Comparison of ENCODE assay signal across 22 cellular contexts in genomic region chr9:118674942-118675341, GRCh38.
DNase-seq lines count a peak whose midpoint lies in the region; ATAC-seq lines count a peak whose summit lies in the region.
"Had no signal": no experiment of that assay in that cellular context is flagged by ENCODE, and none has a peak within 500 bp of the region (broad histone marks: within the 10 kb centered on the region; RNA-seq: fewer than 3 reads in every experiment).

No MANE protein-coding gene starts in this region.

- no peaks in the 10 kb centered on the region for H3K4me1 Mint-ChIP-seq in stimulated activated effector memory CD8-positive, alpha-beta T cell treated with anti-CD3 and anti-CD28 coated beads, Interleukin-12 subunit alpha, Interleukin-12 subunit beta, amount 100 ng/mL, for 72 hours
- H3K4me1 Mint-ChIP-seq: CD4-positive, alpha-beta memory T cell; T-cell had no signal

- no peak overlapping the region for H3K4me3 Mint-ChIP-seq in stimulated activated effector memory CD8-positive, alpha-beta T cell treated with anti-CD3 and anti-CD28 coated beads, Interleukin-12 subunit alpha, Interleukin-12 subunit beta, amount 100 ng/mL, for 72 hours
- H3K4me3 Mint-ChIP-seq: CD4-positive, alpha-beta memory T cell; HFFc6; T-cell; T-helper 2 cell treated with Interferon-gamma antibody and Interleukin-4, amounts not matched to agents 5 μg/mL and 100 μg/mL, for 36 hours had no signal

- peaks cover 6% of the 10 kb centered on the region for H3K9me3 Mint-ChIP-seq in stimulated activated effector memory CD8-positive, alpha-beta T cell treated with anti-CD3 and anti-CD28 coated beads, Interleukin-12 subunit alpha, Interleukin-12 subunit beta, amount 100 ng/mL, for 72 hours
- H3K9me3 Mint-ChIP-seq: T-helper 2 cell treated with Interferon-gamma antibody and Interleukin-4, amounts not matched to agents 5 μg/mL and 100 μg/mL, for 36 hours had no signal

- DNase-seq in DMS53 (lab: John Stamatoyannopoulos, UW): peak; percentile 38
- DNase-seq in DMS53 treated with DMSO at 0.1 percent for 48 hours (lab: John Stamatoyannopoulos, UW; ENCODE audit: unreplicated experiment): no peak
- peak; percentile 71 for DNase-seq in DMS153 (lab: John Stamatoyannopoulos, UW)
- DNase-seq in NCI-H2029 (lab: John Stamatoyannopoulos, UW): peak; percentile 56
- peak; percentile 69 for DNase-seq in NCI-H345 (lab: John Stamatoyannopoulos, UW)
- DNase-seq in stimulated activated effector memory CD8-positive, alpha-beta T cell treated with anti-CD3 and anti-CD28 coated beads, Interleukin-12 subunit alpha, Interleukin-12 subunit beta, amount 100 ng/mL, for 72 hours (ENCODE audit: low spot score in 2 of 2): no peak
- no peak for DNase-seq in inferior parietal cortex (ENCODE audit: extremely low spot score)
- DNase-seq: Caco-2; CD4-positive, alpha-beta memory T cell; DMS 273 treated with DMSO at 0.1 percent for 48 hours; H7; HFFc6; MG63; NCI-H2171 treated with DMSO at 0.1 percent for 48 hours; NCI-H524; OCI-M1; SJCRH30; T-cell had no signal

- H3K36me3 Mint-ChIP-seq in stimulated activated effector memory CD8-positive, alpha-beta T cell treated with anti-CD3 and anti-CD28 coated beads, Interleukin-12 subunit alpha, Interleukin-12 subunit beta, amount 100 ng/mL, for 72 hours: no peaks in the 10 kb centered on the region
- H3K36me3 Mint-ChIP-seq: CD4-positive, alpha-beta memory T cell; T-cell had no signal

- no peak overlapping the region for H3K27ac Mint-ChIP-seq in stimulated activated effector memory CD8-positive, alpha-beta T cell treated with anti-CD3 and anti-CD28 coated beads, Interleukin-12 subunit alpha, Interleukin-12 subunit beta, amount 100 ng/mL, for 72 hours
- H3K27ac Mint-ChIP-seq: CD4-positive, alpha-beta memory T cell; HFFc6; T-cell; T-helper 2 cell treated with Interferon-gamma antibody and Interleukin-4, amounts not matched to agents 5 μg/mL and 100 μg/mL, for 36 hours had no signal

- ATAC-seq in stimulated activated effector memory CD8-positive, alpha-beta T cell treated with anti-CD3 and anti-CD28 coated beads, Interleukin-12 subunit alpha, Interleukin-12 subunit beta, amount 100 ng/mL, for 72 hours: no peak
- no peak for ATAC-seq in HG02759 (IDR thresholded peaks at IDR 0.05; ENCODE audit: unreplicated experiment)
- ATAC-seq: HepG2, K562, T-cell had no signal

Comparison
In these comparisons a context has a peak if more than half of its experiments do, and no peak if none do; other contexts are left out.
1. DNase-seq: peak in DMS53 (single experiment), DMS153 (single experiment), NCI-H2029 (single experiment) and NCI-H345 (single experiment); none in DMS53 treated with DMSO at 0.1 percent for 48 hours (single experiment), stimulated activated effector memory CD8-positive, alpha-beta T cell treated with anti-CD3 and anti-CD28 coated beads, Interleukin-12 subunit alpha, Interleukin-12 subunit beta, amount 100 ng/mL, for 72 hours (0 of 2) and inferior parietal cortex (single experiment).